22 cellular contexts compared by ENCODE assay signal in genomic region chr10:68434657-68435056, GRCh38. TPM values are rescaled to one million over a fixed set of nuclear protein-coding genes. Genes with fewer than 3 reads are reported as not detected.
DNase-seq lines count a peak whose midpoint lies in the region; ATAC-seq, FAIRE-seq and TF ChIP-seq lines count a peak whose summit lies in the region.
"Had no signal": no experiment of that assay in that cellular context is flagged by ENCODE, and none has a peak within 500 bp of the region (broad histone marks: within the 10 kb centered on the region; RNA-seq: fewer than 3 reads in every experiment).

No MANE protein-coding gene starts in this region.

- no peaks in the 10 kb centered on the region for H3K79me2 ChIP-seq in GM23338 (replicated peaks; ENCODE audit: insufficient read depth)
- no peaks in the 10 kb centered on the region for H3K79me2 ChIP-seq in keratinocyte (ENCODE audit: control insufficient read depth, insufficient read depth, low read length)

- H2AFZ ChIP-seq in GM23338 (no peak overlapping the region), keratinocyte (ENCODE audit: control insufficient read depth, low read length) (no peak overlapping the region)

- H3K36me3 Mint-ChIP-seq in GM23338 (ENCODE audit: low read depth), result peaks cover 54% of the 10 kb centered on the region

- peaks cover 49% of the 10 kb centered on the region for H3K36me3 ChIP-seq in GM23338 (ENCODE audit: insufficient read depth)
- H3K36me3 ChIP-seq in keratinocyte (ENCODE audit: control insufficient read depth in 2 of 2, extremely low read depth in 1 of 2, insufficient read depth in 2 of 2, low read length in 2 of 2), result no peaks in the 10 kb centered on the region

- no peaks in the 10 kb centered on the region for H3K9me3 ChIP-seq in keratinocyte (ENCODE audit: control insufficient read depth, low read depth, low read length)
- H3K9me3 ChIP-seq: BE2C had no signal

- dilution Hi-C loops in keratinocyte (cut with MboI; ENCODE audit: extremely low pct_ligation_motif_present, low sequenced_read_pairs), result no loop called here

- H3K4me1 ChIP-seq in GM23338 (ENCODE audit: insufficient read depth), result no peaks in the 10 kb centered on the region
- H3K4me1 ChIP-seq in keratinocyte (ENCODE audit: control insufficient read depth, extremely low read depth, insufficient read depth, low read length), result peaks cover 6% of the 10 kb centered on the region
- H3K4me1 ChIP-seq: BE2C had no signal

- H3K4me2 ChIP-seq in GM23338, result no peak overlapping the region
- H3K4me2 ChIP-seq in keratinocyte (ENCODE audit: control insufficient read depth, extremely low read depth, insufficient read depth, low read depth, low read length), result no peak overlapping the region

- no peak for ATAC-seq in GM23338
- ATAC-seq: GM12878, Panc1 had no signal

- peaks cover 11% of the 10 kb centered on the region; the same call in 1 of the 2 replicates for H3F3A ChIP-seq in GM23338 (replicated peaks; ENCODE audit: low read depth)

- TF ChIP-seq CTCF in GM23338 (conservative IDR thresholded peaks at IDR 0.05; ENCODE audit: low read depth in 2 of 2), result no peak
- TF ChIP-seq CTCF in epithelial cell of esophagus (IDR thresholded peaks at IDR 0.05; ENCODE audit: insufficient read depth, low read depth, low read length, missing control alignments), result no peak
- TF ChIP-seq CTCF in keratinocyte (optimal IDR thresholded peaks at IDR 0.05 in 1 of 3, IDR thresholded peaks at IDR 0.05 in 1 of 3, conservative IDR thresholded peaks at IDR 0.05 in 1 of 3; ENCODE audit: extremely low read depth in 1 of 3, insufficient read depth in 2 of 3, low read length in 3 of 3), result no peak

- H3K27ac Mint-ChIP-seq in GM23338, result no peak overlapping the region
- H3K27ac Mint-ChIP-seq: CD4-positive, alpha-beta T cell had no signal

- H3K9me3 Mint-ChIP-seq in GM23338, result no peaks in the 10 kb centered on the region
- H3K9me3 Mint-ChIP-seq: CD4-positive, alpha-beta T cell had no signal

- peaks cover 4% of the 10 kb centered on the region; the same call in 1 of the 3 replicates for H3K4me1 Mint-ChIP-seq in GM23338

- H3K9ac ChIP-seq in keratinocyte (ENCODE audit: control insufficient read depth, extremely low read depth, insufficient read depth, low read length), result no peak overlapping the region

- no peak overlapping the region for H3K4me3 Mint-ChIP-seq in GM23338
- H3K4me3 Mint-ChIP-seq: CD4-positive, alpha-beta T cell had no signal

- H3K4me3 ChIP-seq in GM23338 (no peak overlapping the region), epithelial cell of esophagus (ENCODE audit: low read length) (no peak overlapping the region), keratinocyte (ENCODE audit: control insufficient read depth in 2 of 3, extremely low read depth in 1 of 3, insufficient read depth in 2 of 3, low read depth in 1 of 3, low read length in 3 of 3) (no peak overlapping the region)
- H3K4me3 ChIP-seq: GM12878 had no signal

- FAIRE-seq in keratinocyte (lab: Jason Lieb, UNC) (peak; percentile 17), GM19239 (lab: Jason Lieb, UNC) (no peak)
- FAIRE-seq: A204.1, GM12878 had no signal

- no peak for DNase-seq in GM23338 (ENCODE audit: low spot score)
- DNase-seq in LHCN-M2 (ENCODE audit: low read depth), result peak; percentile 23
- peak; percentile 67 for DNase-seq in epithelial cell of esophagus (ENCODE audit: low read depth)
- no peak for DNase-seq in keratinocyte (ENCODE audit: low read depth, low spot score)
- DNase-seq in activated CD4-positive, alpha-beta T cell treated with anti-CD3 and anti-CD28 coated beads, Interleukin-2, amount 50 U/mL, for 4 hours, result no peak
- DNase-seq in GM19239 (ENCODE audit: insufficient read length, low spot score), result no peak
- DNase-seq in NCI-H1417 treated with DMSO at 0.1 percent for 48 hours (lab: John Stamatoyannopoulos, UW), result no peak
- DNase-seq in activated T-cell treated with anti-CD3 and anti-CD28 coated beads, Interleukin-2, amount 50 U/mL, for 48 hours, result no peak
- DNase-seq: BE2C; CD4-positive, alpha-beta T cell; DMS153; GOT3; Kasumi-1; NCI-H1092 treated with DMSO at 0.1 percent for 48 hours; NCI-H1694; NCI-H2081 treated with DMSO at 0.1 percent for 48 hours; NCI-H446 treated with DMSO at 0.1 percent for 48 hours; NCI-H69; Right ventricle myocardium superior had no signal

- H3K9me1 ChIP-seq in keratinocyte (ENCODE audit: control insufficient read depth, extremely low read depth, insufficient read depth, low read length), result no peaks in the 10 kb centered on the region

- H3K27me3 Mint-ChIP-seq in GM23338 (ENCODE audit: insufficient read depth, low read depth, poor library complexity), result peaks cover 6% of the 10 kb centered on the region
- H3K27me3 Mint-ChIP-seq: CD4-positive, alpha-beta T cell had no signal

- no peaks in the 10 kb centered on the region for H3K9me2 ChIP-seq in GM23338 (ENCODE audit: insufficient read depth)

- H3K27me3 ChIP-seq in GM23338 (ENCODE audit: insufficient read depth), result no peaks in the 10 kb centered on the region
- no peaks in the 10 kb centered on the region for H3K27me3 ChIP-seq in keratinocyte (ENCODE audit: control insufficient read depth, extremely low read depth, insufficient read depth, low read length)
- H3K27me3 ChIP-seq: BE2C had no signal

- H4K20me1 ChIP-seq in GM23338 (replicated peaks; ENCODE audit: insufficient read depth) (peaks cover 5% of the 10 kb centered on the region), keratinocyte (ENCODE audit: control insufficient read depth, extremely low read depth, insufficient read depth, low read length) (no peaks in the 10 kb centered on the region)

- peak overlapping the region; percentile 63; the same call in 1 of the 2 replicates for H3K27ac ChIP-seq in GM23338 (ENCODE audit: low read depth)
- no peak overlapping the region for H3K27ac ChIP-seq in keratinocyte (ENCODE audit: control insufficient read depth, insufficient read depth, low read length)

TF ChIP-seq in GM23338, 12 proteins besides CTCF, POLR2A, EP300 and RAD21:
- TF ChIP-seq NANOG (IDR thresholded peaks at IDR 0.05; ENCODE audit: borderline replicate concordance) (no peak), CREB1 (CRISPR knock-in tag; IDR thresholded peaks at IDR 0.05; ENCODE audit: low read depth) (no peak), STAT1 (IDR thresholded peaks at IDR 0.05; ENCODE audit: unreplicated experiment) (no peak), ZNF331 (CRISPR knock-in tag; IDR thresholded peaks at IDR 0.05; ENCODE audit: low read depth) (no peak), JUNB (IDR thresholded peaks at IDR 0.05; ENCODE audit: unreplicated experiment) (no peak), EZH2phosphoT487 (IDR thresholded peaks at IDR 0.05; ENCODE audit: unreplicated experiment) (no peak), REST (IDR thresholded peaks at IDR 0.05; ENCODE audit: unreplicated experiment) (no peak)
TF ChIP-seq in GM23338: peak in this region for 0.

RNA-seq across cellular contexts. Expression of gene RUFY2, which starts 27.6 kb away (rescaled TPM):
- 9.3 and 10.3 TPM in 2 replicates for total RNA-seq in GM23338 (2014; rRNA removed; shearing (Covaris generic))
- polyA plus RNA-seq in GM23338 (2016; fragmentation: Nextera tagmentation; extraction: Ambion mirVana) (15.6 and 17.3 TPM in 2 replicates), keratinocyte (9.8 to 15.6 TPM (median 12.1 TPM) in 3 replicates)
- total RNA-seq in LHCN-M2 (2014; rRNA removed), result 14.0 and 19.1 TPM in 2 replicates
- polyA plus RNA-seq in LHCN-M2 (2012), result 4.6 TPM
- 43.0 TPM for polyA plus RNA-seq in keratinocyte (2011; ENCODE audit: low read depth)
- 7.3 and 14.7 TPM in 2 replicates for polyA plus RNA-seq in keratinocyte (2011; cell fraction: cytosol; rRNA removed)
- polyA plus RNA-seq in keratinocyte (2011; cell fraction: nucleus; rRNA removed), result 17.1 and 23.3 TPM in 2 replicates
- 8.4 and 9.2 TPM in 2 replicates for polyA plus RNA-seq in keratinocyte (2012; ENCODE audit: low replicate concordance)
- polyA minus RNA-seq in keratinocyte, result 2.3 to 17.0 TPM (median 8.5 TPM) in 3 replicates
- 6.9 TPM for polyA minus RNA-seq in keratinocyte (2011; cell fraction: cytosol; rRNA and poly(A)+ RNA removed)
- polyA minus RNA-seq in keratinocyte (2011; cell fraction: nucleus; rRNA and poly(A)+ RNA removed), result 15.5 and 20.1 TPM in 2 replicates

RNA-seq across cellular contexts. Expression of gene DNA2, which starts 37.1 kb away (rescaled TPM):
- 46.9 and 49.3 TPM in 2 replicates for total RNA-seq in GM23338 (2014; rRNA removed; shearing (Covaris generic))
- 19.7 and 25.6 TPM in 2 replicates for polyA plus RNA-seq in GM23338 (2016; fragmentation: Nextera tagmentation; extraction: Ambion mirVana)
- total RNA-seq in LHCN-M2 (2014; rRNA removed), result 16.0 and 19.4 TPM in 2 replicates
- 2.2 TPM for polyA plus RNA-seq in LHCN-M2 (2012)
- 2.6 to 7.6 TPM (median 3.5 TPM) in 3 replicates for polyA plus RNA-seq in keratinocyte
- polyA plus RNA-seq in keratinocyte (2011; ENCODE audit: low read depth), result 2.2 TPM
- polyA plus RNA-seq in keratinocyte (2011; cell fraction: cytosol; rRNA removed), result 1.4 and 2.3 TPM in 2 replicates
- 8.5 and 12.0 TPM in 2 replicates for polyA plus RNA-seq in keratinocyte (2011; cell fraction: nucleus; rRNA removed)
- polyA plus RNA-seq in keratinocyte (2012; ENCODE audit: low replicate concordance), result 2.6 and 3.4 TPM in 2 replicates
- polyA minus RNA-seq in keratinocyte, result 0.10 to 7.8 TPM (median 3.5 TPM) in 3 replicates
- 1.3 TPM for polyA minus RNA-seq in keratinocyte (2011; cell fraction: cytosol; rRNA and poly(A)+ RNA removed)
- 2.3 and 4.7 TPM in 2 replicates for polyA minus RNA-seq in keratinocyte (2011; cell fraction: nucleus; rRNA and poly(A)+ RNA removed)

Comparison
In these comparisons a context has a peak if more than half of its experiments do, and no peak if none do; other contexts are left out.
1. DNase-seq: peak in LHCN-M2 (single experiment) and epithelial cell of esophagus (single experiment); none in GM23338 (single experiment), keratinocyte (single experiment), activated CD4-positive, alpha-beta T cell treated with anti-CD3 and anti-CD28 coated beads, Interleukin-2, amount 50 U/mL, for 4 hours (0 of 2), GM19239 (single experiment), NCI-H1417 treated with DMSO at 0.1 percent for 48 hours (single experiment) and activated T-cell treated with anti-CD3 and anti-CD28 coated beads, Interleukin-2, amount 50 U/mL, for 48 hours (0 of 2).